ENCODE assay signal across 23 cellular contexts in the genomic region with DNA sequence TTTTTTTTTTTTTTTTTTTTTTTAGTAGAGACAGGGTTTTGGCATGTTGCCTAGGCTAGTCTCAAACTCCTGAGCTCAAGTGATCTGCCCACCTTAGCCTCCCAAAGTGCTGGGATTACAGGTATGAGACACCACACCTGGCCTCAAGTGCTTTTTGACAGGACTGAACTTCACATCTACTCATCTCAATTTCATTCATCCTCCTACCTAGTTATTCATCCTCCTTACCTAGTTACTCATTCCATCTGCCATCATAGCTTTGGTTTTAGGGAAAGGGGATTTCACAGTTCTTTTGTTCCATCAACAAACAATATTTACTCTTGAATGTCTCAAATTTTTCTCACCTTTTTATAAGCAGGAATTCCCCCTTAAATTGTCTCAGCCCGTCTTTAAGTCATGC. TPM values are rescaled to one million over a fixed set of nuclear protein-coding genes. Genes with fewer than 3 reads are reported as not detected.
DNase-seq lines count a peak whose midpoint lies in the region; ATAC-seq, FAIRE-seq and TF ChIP-seq lines count a peak whose summit lies in the region.
"Had no signal": no experiment of that assay in that cellular context is flagged by ENCODE, and none has a peak within 500 bp of the region (broad histone marks: within the 10 kb centered on the region; RNA-seq: fewer than 3 reads in every experiment).

No MANE protein-coding gene starts in this region.

- no peaks in the 10 kb centered on the region for H3K9me3 ChIP-seq in upper lobe of right lung
- H3K9me3 ChIP-seq: BLaER1 treated with 17β-estradiol and CSF1 and Interleukin-3, amounts not matched to agents 10 nM and 100 nM; HAP-1 had no signal

- DNase-seq in activated CD4-positive, alpha-beta T cell treated with anti-CD3 and anti-CD28 coated beads for 36 hours: no peak
- DNase-seq in activated CD4-positive, alpha-beta T cell treated with anti-CD3 and anti-CD28 coated beads for 1 hour: no peak
- DNase-seq in NCI-H2171 (lab: John Stamatoyannopoulos, UW) (peak; percentile 59), bronchial epithelial cell (ENCODE audit: low read depth) (peak; percentile 81), kidney glomerular epithelial cell (lab: John Stamatoyannopoulos, UW) (peak; percentile 12), upper lobe of right lung (no peak), urothelium cell line (ENCODE audit: low spot score) (no peak)
- DNase-seq in stimulated activated effector memory CD8-positive, alpha-beta T cell treated with anti-CD3 and anti-CD28 coated beads, Interleukin-12 subunit alpha, Interleukin-12 subunit beta, amount 100 ng/mL, for 72 hours (ENCODE audit: low spot score in 2 of 2): no peak
- DNase-seq: 8988T; CD8-positive, alpha-beta T cell; DMS79 treated with DMSO at 0.1 percent for 48 hours; Kasumi-1; MG63; NCI-H1417; NCI-H187; NCI-H2107; NCI-H345; NCI-H524; NCI-H774; Right ventricle myocardium superior had no signal

- peak; percentile 44 for ATAC-seq in activated CD4-positive, alpha-beta T cell treated with anti-CD3 and anti-CD28 coated beads for 36 hours
- ATAC-seq in upper lobe of right lung: no peak
- no peak for ATAC-seq in stimulated activated effector memory CD8-positive, alpha-beta T cell treated with anti-CD3 and anti-CD28 coated beads, Interleukin-12 subunit alpha, Interleukin-12 subunit beta, amount 100 ng/mL, for 72 hours
- ATAC-seq: CD8-positive, alpha-beta T cell; GM12878 had no signal

- H3K27ac Mint-ChIP-seq in activated CD4-positive, alpha-beta T cell treated with anti-CD3 and anti-CD28 coated beads for 36 hours: no peak overlapping the region
- no peak overlapping the region for H3K27ac Mint-ChIP-seq in stimulated activated effector memory CD8-positive, alpha-beta T cell treated with anti-CD3 and anti-CD28 coated beads, Interleukin-12 subunit alpha, Interleukin-12 subunit beta, amount 100 ng/mL, for 72 hours
- H3K27ac Mint-ChIP-seq: CD8-positive, alpha-beta T cell had no signal

- no peaks in the 10 kb centered on the region for H3K9me3 Mint-ChIP-seq in activated CD4-positive, alpha-beta T cell treated with anti-CD3 and anti-CD28 coated beads for 36 hours (ENCODE audit: low read depth)
- peaks cover under 1% of the 10 kb centered on the region for H3K9me3 Mint-ChIP-seq in stimulated activated effector memory CD8-positive, alpha-beta T cell treated with anti-CD3 and anti-CD28 coated beads, Interleukin-12 subunit alpha, Interleukin-12 subunit beta, amount 100 ng/mL, for 72 hours
- H3K9me3 Mint-ChIP-seq: CD8-positive, alpha-beta T cell had no signal

- no peaks in the 10 kb centered on the region for H3K4me1 ChIP-seq in upper lobe of right lung
- H3K4me1 ChIP-seq: BLaER1 treated with 17β-estradiol and CSF1 and Interleukin-3, amounts not matched to agents 10 nM and 100 nM; HAP-1 had no signal

- H3K36me3 ChIP-seq in bronchial epithelial cell (ENCODE audit: control insufficient read depth, insufficient read depth, low read length) (no peaks in the 10 kb centered on the region), upper lobe of right lung (no peaks in the 10 kb centered on the region)
- H3K36me3 ChIP-seq: BLaER1 treated with 17β-estradiol and CSF1 and Interleukin-3, amounts not matched to agents 10 nM and 100 nM; HAP-1; MG63 had no signal

- H3K4me3 Mint-ChIP-seq in activated CD4-positive, alpha-beta T cell treated with anti-CD3 and anti-CD28 coated beads for 36 hours: no peak overlapping the region
- H3K4me3 Mint-ChIP-seq in stimulated activated effector memory CD8-positive, alpha-beta T cell treated with anti-CD3 and anti-CD28 coated beads, Interleukin-12 subunit alpha, Interleukin-12 subunit beta, amount 100 ng/mL, for 72 hours: no peak overlapping the region
- H3K4me3 Mint-ChIP-seq: CD8-positive, alpha-beta T cell had no signal

- POLR2A ChIA-PET in activated CD4-positive, alpha-beta T cell treated with anti-CD3 and anti-CD28 coated beads for 36 hours (lab: Charles Lee): no interaction called here

- peaks cover 2% of the 10 kb centered on the region for H3K4me1 Mint-ChIP-seq in activated CD4-positive, alpha-beta T cell treated with anti-CD3 and anti-CD28 coated beads for 36 hours
- H3K4me1 Mint-ChIP-seq in stimulated activated effector memory CD8-positive, alpha-beta T cell treated with anti-CD3 and anti-CD28 coated beads, Interleukin-12 subunit alpha, Interleukin-12 subunit beta, amount 100 ng/mL, for 72 hours: no peaks in the 10 kb centered on the region

- CTCF ChIA-PET in activated CD4-positive, alpha-beta T cell treated with anti-CD3 and anti-CD28 coated beads for 36 hours (lab: Charles Lee): interaction anchor here (0.7 kb wide), 2 partner anchors 67 to 185 kb away, joined by 3 read pairs; no protein-coding TSS in a partner anchor

- intact Hi-C loops in activated CD4-positive, alpha-beta T cell treated with anti-CD3 and anti-CD28 coated beads for 36 hours (cut with DNase I, micrococcal nuclease): no loop called here
- intact Hi-C loops in upper lobe of right lung (cut with DNase I): no loop called here

- H3K27ac ChIP-seq in upper lobe of right lung: no peak overlapping the region
- H3K27ac ChIP-seq: BLaER1 treated with 17β-estradiol and CSF1 and Interleukin-3, amounts not matched to agents 10 nM and 100 nM had no signal

- peaks cover 6% of the 10 kb centered on the region for H3K27me3 Mint-ChIP-seq in activated CD4-positive, alpha-beta T cell treated with anti-CD3 and anti-CD28 coated beads for 36 hours

- no peak overlapping the region for H3K4me3 ChIP-seq in bronchial epithelial cell (ENCODE audit: low read depth, low read length)
- no peak overlapping the region for H3K4me3 ChIP-seq in upper lobe of right lung
- H3K4me3 ChIP-seq: BLaER1 treated with 17β-estradiol and CSF1 and Interleukin-3, amounts not matched to agents 10 nM and 100 nM; GM12878; HAP-1; MG63 had no signal

- TF ChIP-seq CTCF in bronchial epithelial cell (IDR thresholded peaks at IDR 0.05; ENCODE audit: insufficient read depth, low read length, severe bottlenecking) (no peak), upper lobe of right lung (IDR thresholded peaks at IDR 0.05) (no peak)

- FAIRE-seq in bronchial epithelial cell (lab: Jason Lieb, UNC): no peak
- no peak for FAIRE-seq in urothelium cell line (lab: Jason Lieb, UNC)
- FAIRE-seq: GM12878 had no signal

- no peaks in the 10 kb centered on the region for H3K36me3 Mint-ChIP-seq in activated CD4-positive, alpha-beta T cell treated with anti-CD3 and anti-CD28 coated beads for 36 hours (ENCODE audit: low read depth)
- H3K36me3 Mint-ChIP-seq in stimulated activated effector memory CD8-positive, alpha-beta T cell treated with anti-CD3 and anti-CD28 coated beads, Interleukin-12 subunit alpha, Interleukin-12 subunit beta, amount 100 ng/mL, for 72 hours: no peaks in the 10 kb centered on the region
- H3K36me3 Mint-ChIP-seq: CD8-positive, alpha-beta T cell had no signal

- no peaks in the 10 kb centered on the region for H3K27me3 ChIP-seq in bronchial epithelial cell (ENCODE audit: control insufficient read depth, insufficient read depth, low read length)
- no peaks in the 10 kb centered on the region for H3K27me3 ChIP-seq in upper lobe of right lung
- H3K27me3 ChIP-seq: BLaER1 treated with 17β-estradiol and CSF1 and Interleukin-3, amounts not matched to agents 10 nM and 100 nM; MG63 had no signal

RNA-seq across cellular contexts. Expression of gene RALGPS2, which starts 38.6 kb away (rescaled TPM):
- total RNA-seq in activated CD4-positive, alpha-beta T cell treated with anti-CD3 and anti-CD28 coated beads for 36 hours: 1 to 10 TPM; 4.8 to 5.5 TPM
- total RNA-seq in bronchial epithelial cell (15.0 and 21.8 TPM in 2 replicates), upper lobe of right lung (5.3 TPM)

Comparison
In these comparisons a context has a peak if more than half of its experiments do, and no peak if none do; other contexts are left out.
1. DNase-seq: peak in NCI-H2171 (single experiment), bronchial epithelial cell (single experiment) and kidney glomerular epithelial cell (single experiment); none in activated CD4-positive, alpha-beta T cell treated with anti-CD3 and anti-CD28 coated beads for 36 hours (single experiment), activated CD4-positive, alpha-beta T cell treated with anti-CD3 and anti-CD28 coated beads for 1 hour (single experiment), upper lobe of right lung (single experiment), urothelium cell line (single experiment) and stimulated activated effector memory CD8-positive, alpha-beta T cell treated with anti-CD3 and anti-CD28 coated beads, Interleukin-12 subunit alpha, Interleukin-12 subunit beta, amount 100 ng/mL, for 72 hours (0 of 2).